26 cellular contexts compared by ENCODE assay signal in genomic region chr1:95754412-95754811, GRCh38.
"Had no signal": no experiment of that assay in that cellular context is flagged by ENCODE, and none has a peak within 500 bp of the region (broad histone marks: within the 10 kb centered on the region; RNA-seq: fewer than 3 reads in every experiment).

No MANE protein-coding gene starts in this region.

- H3K27ac ChIP-seq: colonic mucosa, epithelial cell of prostate, esophagus squamous epithelium, gastrocnemius medialis, heart right ventricle, lower lobe of right lung had no signal

- H3K9me3 ChIP-seq: colonic mucosa, gastrocnemius medialis had no signal

- ATAC-seq: effector memory CD8-positive, alpha-beta T cell; gastrocnemius medialis; left colon; left lobe of liver; left ventricle myocardium superior; mucosa of descending colon had no signal

- DNase-seq: colonic mucosa; cortex of kidney; effector CD8-positive, alpha-beta T cell; effector memory CD8-positive, alpha-beta T cell; endodermal cell; erythroblast; esophagus squamous epithelium; foreskin fibroblast; foreskin melanocyte; gastrocnemius medialis; glutamatergic neuron; head of caudate nucleus; heart right ventricle; hippocampal formation; kidney glomerular epithelial cell; left colon; left ventricle myocardium superior; lower lobe of right lung; mesenchymal stem cell; mucosa of descending colon; naive B cell had no signal

- H3K4me3 ChIP-seq: colonic mucosa, esophagus squamous epithelium, gastrocnemius medialis, heart right ventricle, lower lobe of right lung, mucosa of descending colon had no signal

- H3K4me1 ChIP-seq: colonic mucosa, esophagus squamous epithelium, gastrocnemius medialis, heart right ventricle, lower lobe of right lung had no signal

- FAIRE-seq: endometrium, islet of Langerhans, keratinocyte had no signal

- H3K27me3 ChIP-seq: colonic mucosa, esophagus squamous epithelium, gastrocnemius medialis, heart right ventricle had no signal

- H3K36me3 ChIP-seq: colonic mucosa, esophagus squamous epithelium, gastrocnemius medialis, heart right ventricle, lower lobe of right lung had no signal
